In the genomic region with DNA sequence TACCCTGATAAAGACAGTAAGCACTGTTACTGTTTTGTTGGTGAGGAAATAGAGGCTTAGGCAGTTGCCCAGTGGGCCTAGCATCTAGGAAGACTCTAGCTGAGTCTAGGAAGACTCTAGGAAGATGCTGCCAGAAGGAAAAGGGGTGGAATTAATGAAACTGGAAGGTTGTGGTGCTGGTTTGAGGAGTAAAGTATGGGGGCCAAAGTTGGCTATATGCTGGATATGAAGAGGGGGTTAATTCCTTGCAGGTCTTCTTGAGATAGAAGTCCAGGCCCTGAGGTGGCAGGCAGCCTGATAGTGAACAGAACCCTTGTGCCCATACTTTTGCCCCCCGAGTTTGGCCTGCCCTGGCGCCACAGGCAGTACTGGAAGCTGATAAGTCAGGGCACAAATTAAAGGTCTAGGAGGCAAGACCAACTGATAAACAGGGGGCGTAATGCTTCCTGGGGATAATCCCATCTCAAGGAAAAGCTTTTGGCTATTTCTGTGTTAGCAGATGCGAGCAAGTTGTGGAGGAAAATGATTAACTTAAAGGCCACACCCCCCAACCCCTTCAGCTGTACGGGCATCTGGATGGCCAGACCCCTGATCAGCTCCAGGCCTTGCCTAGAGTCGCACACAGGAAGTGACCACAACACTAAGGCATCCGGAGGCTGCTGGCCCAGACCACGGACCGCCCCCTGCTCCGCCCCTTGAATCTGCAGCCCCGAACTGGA, we compare ENCODE assay signal across 9 cellular contexts. TPM values are rescaled to one million over a fixed set of nuclear protein-coding genes. Genes with fewer than 3 reads are reported as not detected.
A peak's percentile ranks its signal among the peaks of the same experiment; 100 is the strongest.
DNase-seq lines count a peak whose midpoint lies in the region; ATAC-seq, FAIRE-seq and TF ChIP-seq lines count a peak whose summit lies in the region.
"Had no signal": no experiment of that assay in that cellular context is flagged by ENCODE, and none has a peak within 500 bp of the region (broad histone marks: within the 10 kb centered on the region; RNA-seq: fewer than 3 reads in every experiment).

No MANE protein-coding gene starts in this region.

- BruUV-seq in Caco-2 (replicated peaks; lab: Mats Ljungman, UMichigan) (no TSS peak), PC-9 (replicated peaks; lab: Mats Ljungman, UMichigan) (no TSS peak)

- peak; percentile 83 for FAIRE-seq in GM19239 (lab: Jason Lieb, UNC)

- H3K27ac ChIP-seq in PC-9, result peak overlapping the region; percentile 50

- peak overlapping the region; percentile 49 for H3K4me3 Mint-ChIP-seq in Caco-2 (ENCODE audit: unreplicated experiment)

- no peaks in the 10 kb centered on the region for H3K27me3 Mint-ChIP-seq in Caco-2 (ENCODE audit: insufficient read depth, unreplicated experiment)
- H3K27me3 Mint-ChIP-seq: naive thymus-derived CD8-positive, alpha-beta T cell had no signal

- peak overlapping the region; percentile 93 for H3K27ac Mint-ChIP-seq in Caco-2 (ENCODE audit: unreplicated experiment)

- H3K4me1 ChIP-seq in Caco-2 (peaks cover 43% of the 10 kb centered on the region), PC-9 (replicated peaks; ENCODE audit: insufficient read depth) (peaks cover 28% of the 10 kb centered on the region)

- CTCF ChIA-PET in Caco-2 (lab: Charles Lee) (interaction anchor here (0.5 to 1.5 kb wide), 7 partner anchors 13 to 244 kb away, joined by 3 to 9 read pairs (median 5); a partner anchor contains a TSS), PC-9 (lab: Charles Lee) (no interaction called here)

- H3K9me3 Mint-ChIP-seq in Caco-2 (ENCODE audit: unreplicated experiment), result no peaks in the 10 kb centered on the region
- H3K9me3 Mint-ChIP-seq: naive thymus-derived CD8-positive, alpha-beta T cell had no signal

- no peaks in the 10 kb centered on the region for H3K27me3 ChIP-seq in Caco-2 (replicated peaks; ENCODE audit: control insufficient read depth, insufficient read depth, low read length)
- H3K27me3 ChIP-seq in PC-9 (ENCODE audit: insufficient read depth, low read depth), result no peaks in the 10 kb centered on the region

- no peak overlapping the region for H2AFZ ChIP-seq in PC-9

- H3K36me3 ChIP-seq in Caco-2 (ENCODE audit: control insufficient read depth, insufficient read depth, low read length), result peaks cover 5% of the 10 kb centered on the region; the same call in 1 of the 2 replicates
- peaks cover 4% of the 10 kb centered on the region; the same call in 1 of the 2 replicates for H3K36me3 ChIP-seq in PC-9 (ENCODE audit: low read depth)

- POLR2A ChIA-PET in Caco-2 (lab: Charles Lee) (interaction anchor here (0.6 to 1.4 kb wide), 4 partner anchors 12 to 125 kb away, joined by 4 to 11 read pairs (median 4); a partner anchor contains a TSS), PC-9 (lab: Charles Lee; ENCODE audit: unreplicated experiment) (interaction anchor here (0.7 kb wide), 2 partner anchors 88 to 126 kb away, joined by 3 to 4 read pairs; a partner anchor contains a TSS)

- H3K36me3 Mint-ChIP-seq in Caco-2 (ENCODE audit: insufficient read depth, unreplicated experiment), result no peaks in the 10 kb centered on the region

- DNase-seq in Caco-2 (peak; percentile 93 to 96), GM19239 (ENCODE audit: insufficient read length, low spot score) (peak; percentile 63), PC-9 (peak; percentile 69 to 78), amygdala (lab: John Stamatoyannopoulos, UW) (peak in 50 of 56 donors; percentile 22 to 87 (median 70)), left cardiac atrium (peak; percentile 95), pons (ENCODE audit: low spot score) (peak; percentile 83)

- H3K4me2 ChIP-seq in PC-9, result peak overlapping the region; percentile 64

- ATAC-seq in HG03439 (IDR thresholded peaks at IDR 0.05; ENCODE audit: unreplicated experiment) (peak; percentile 43), left cardiac atrium (peak; percentile 74 to 76), GM19324 (IDR thresholded peaks at IDR 0.05; ENCODE audit: low FRiP score, unreplicated experiment) (no peak)

- H3K4me3 ChIP-seq in Caco-2 (ENCODE audit: low read depth, low read length) (no peak overlapping the region), PC-9 (no peak overlapping the region)

- no peaks in the 10 kb centered on the region for H4K20me1 ChIP-seq in PC-9 (ENCODE audit: insufficient read depth)

- peaks cover 53% of the 10 kb centered on the region for H3K79me2 ChIP-seq in PC-9 (ENCODE audit: low read depth)

- no peaks in the 10 kb centered on the region for H3K9me3 ChIP-seq in Caco-2
- no peaks in the 10 kb centered on the region for H3K9me3 ChIP-seq in PC-9 (ENCODE audit: insufficient read depth, low read depth)

- intact Hi-C loops in Caco-2 (cut with micrococcal nuclease; ENCODE audit: unreplicated experiment) (no loop called here), PC-9 (cut with micrococcal nuclease; ENCODE audit: unreplicated experiment) (loop anchor here (10.0 kb wide), 1 partner anchor 132 kb away; a partner anchor contains a TSS), left cardiac atrium (cut with DNase I) (no loop called here)

- TF ChIP-seq CTCF in Caco-2 (IDR thresholded peaks at IDR 0.05; ENCODE audit: insufficient read depth in 1 of 2, low read depth in 1 of 2, low read length in 1 of 2, severe bottlenecking in 1 of 2, unreplicated experiment in 1 of 2), result no peak
- TF ChIP-seq CTCF in PC-9 (conservative IDR thresholded peaks at IDR 0.05), result no peak

- no peaks in the 10 kb centered on the region for H3K9me2 ChIP-seq in PC-9 (ENCODE audit: insufficient read depth)

- H3F3A ChIP-seq in PC-9 (ENCODE audit: insufficient read depth, low read depth), result peaks cover 16% of the 10 kb centered on the region

- H3K4me1 Mint-ChIP-seq in Caco-2 (ENCODE audit: low read depth, unreplicated experiment), result peaks cover 17% of the 10 kb centered on the region

RNA-seq across cellular contexts. Expression of a gene that starts 3.1 kb away (rescaled TPM):
- total RNA-seq in Caco-2 (2022) (117 and 119 TPM in 2 replicates), PC-9 (2021) (65.3 and 69.7 TPM in 2 replicates), left cardiac atrium (100 to 1,000 TPM; 166 to 183 TPM)

RNA-seq across cellular contexts. Expression of a gene that starts 3.2 kb away (rescaled TPM):
- total RNA-seq in Caco-2 (2022) (20.0 and 21.0 TPM in 2 replicates), PC-9 (2021) (10.0 and 10.1 TPM in 2 replicates), left cardiac atrium (10 to 100 TPM; 14.2 to 18.0 TPM)

RNA-seq across cellular contexts. Expression of a gene that starts 5.4 kb away (rescaled TPM):
- 142 and 143 TPM in 2 replicates for total RNA-seq in Caco-2 (2022)
- total RNA-seq in PC-9 (2021), result 51.5 and 61.2 TPM in 2 replicates
- total RNA-seq in left cardiac atrium, result 100 to 1,000 TPM; 102 to 105 TPM

RNA-seq across cellular contexts. Expression of a gene that starts 12.6 kb away (rescaled TPM):
- total RNA-seq in Caco-2 (2022) (61.7 TPM in 2 replicates), PC-9 (2021) (31.4 and 46.7 TPM in 2 replicates), left cardiac atrium (10 to 100 TPM; 69.5 to 87.7 TPM)

RNA-seq across cellular contexts. Expression of a gene that starts 49.0 kb away (rescaled TPM):
- total RNA-seq in Caco-2 (2022) (1.7 and 2.0 TPM in 2 replicates), PC-9 (2021) (0.20 and 0.22 TPM in 2 replicates), left cardiac atrium (10 to 100 TPM; 14.4 to 15.8 TPM)
